ENCODE assay signal across 38 cellular contexts in genomic region chr14:46646796-46647195, GRCh38. TPM values are rescaled to one million over a fixed set of nuclear protein-coding genes. Genes with fewer than 3 reads are reported as not detected.
"Had no signal": no experiment of that assay in that cellular context is flagged by ENCODE, and none has a peak within 500 bp of the region (broad histone marks: within the 10 kb centered on the region; RNA-seq: fewer than 3 reads in every experiment).

No MANE protein-coding gene starts in this region.

- H3K36me3 ChIP-seq: MG63 had no signal

- H3K9me3 ChIP-seq: MG63 had no signal

- H3K27ac ChIP-seq: KMS-11 had no signal

- H3K4me3 ChIP-seq: MG63 had no signal

- H3K27me3 ChIP-seq: MG63 had no signal

- DNase-seq: Karpas-422, Kasumi-1, KG1, MG63, MM.1S, MV-4-11, NCI-H1048, NCI-H1092, NCI-H1105, NCI-H1105 treated with DMSO at 0.1 percent for 48 hours, NCI-H1417, NCI-H1417 treated with DMSO at 0.1 percent for 48 hours, NCI-H1436, NCI-H1436 treated with DMSO at 0.1 percent for 48 hours, NCI-H146, NCI-H1694, NCI-H1694 treated with DMSO at 0.1 percent for 48 hours, NCI-H187, NCI-H187 treated with DMSO at 0.1 percent for 48 hours, NCI-H1930, NCI-H2029, NCI-H2029 treated with DMSO at 0.1 percent for 48 hours, NCI-H2081, NCI-H2081 treated with DMSO at 0.1 percent for 48 hours, NCI-H2107, NCI-H2171, NCI-H2171 treated with DMSO at 0.1 percent for 48 hours, NCI-H2227 treated with DMSO at 0.1 percent for 48 hours, NCI-H226, NCI-H345, NCI-H446, NCI-H446 treated with DMSO at 0.1 percent for 48 hours, NCI-H510A had no signal

RNA-seq across cellular contexts. Expression of gene RPL10L, which starts 4.8 kb away (rescaled TPM):
- total RNA-seq: LHCN-M2, M059J, MCF 10A, NCI-H460 had no signal
